Comparison of ENCODE assay signal across 9 cellular contexts in the genomic region with DNA sequence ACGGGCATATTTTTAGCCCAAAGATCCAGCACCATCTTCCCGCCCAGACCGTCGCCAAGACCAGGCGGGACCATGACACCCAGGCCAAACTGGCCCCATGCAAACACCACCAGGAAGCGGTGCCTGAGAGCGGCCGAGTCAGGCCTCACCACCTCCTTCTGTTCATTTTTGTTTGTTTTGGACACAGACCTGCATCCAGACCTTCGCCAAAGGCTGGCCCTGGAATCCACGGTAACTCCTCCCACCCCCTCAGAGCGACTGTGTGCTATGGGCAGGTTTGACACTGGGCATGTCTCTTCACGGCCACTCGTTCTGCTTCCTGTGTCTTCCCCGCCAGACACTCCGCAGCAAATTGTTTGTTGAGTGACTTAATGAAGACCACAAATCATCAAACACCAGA. TPM values are rescaled to one million over a fixed set of nuclear protein-coding genes. Genes with fewer than 3 reads are reported as not detected.
DNase-seq lines count a peak whose midpoint lies in the region; ATAC-seq and TF ChIP-seq lines count a peak whose summit lies in the region.
"Had no signal": no experiment of that assay in that cellular context is flagged by ENCODE, and none has a peak within 500 bp of the region (broad histone marks: within the 10 kb centered on the region; RNA-seq: fewer than 3 reads in every experiment).

No MANE protein-coding gene starts in this region.

- H3K27me3 ChIP-seq in Peyer's patch: no peaks in the 10 kb centered on the region
- H3K27me3 ChIP-seq in ovary: no peaks in the 10 kb centered on the region
- H3K27me3 ChIP-seq in effector memory CD4-positive, alpha-beta T cell (replicated peaks; ENCODE audit: control insufficient read depth, insufficient read depth, low read length, poor library complexity, severe bottlenecking): no peaks in the 10 kb centered on the region

- TF ChIP-seq EP300 in ovary (IDR thresholded peaks at IDR 0.05): no peak

- DNase-seq in Caki2 (ENCODE audit: low read depth): peak; percentile 88
- no peak for DNase-seq in Peyer's patch
- DNase-seq in fibroblast of the aortic adventitia (ENCODE audit: low read depth): peak; percentile 75
- DNase-seq in ovary: peak in 2 of 5 donors; percentile 61 to 65
- DNase-seq in stimulated activated CD8-positive, alpha-beta memory T cell treated with anti-CD3 and anti-CD28 coated beads, Interleukin-4, amount 100 ng/mL, for 48 hours: no peak
- no peak for DNase-seq in effector memory CD4-positive, alpha-beta T cell
- DNase-seq: activated CD4-positive, alpha-beta T cell treated with anti-CD3 and anti-CD28 coated beads, Interleukin-2, amount 10 ng/mL, durations not matched to agents 7 days and 5 days had no signal

- H3K27ac ChIP-seq in Peyer's patch (peak overlapping the region; percentile 62 to 97 (median 87)), ovary (peak overlapping the region; percentile 72 to 99)
- no peak overlapping the region for H3K27ac ChIP-seq in effector memory CD4-positive, alpha-beta T cell (ENCODE audit: insufficient read depth, low read length, poor library complexity, severe bottlenecking)

- H3K9me3 ChIP-seq in Peyer's patch (no peaks in the 10 kb centered on the region), ovary (no peaks in the 10 kb centered on the region)
- no peaks in the 10 kb centered on the region for H3K9me3 ChIP-seq in effector memory CD4-positive, alpha-beta T cell (ENCODE audit: control insufficient read depth, low read length)

- H3K4me3 ChIP-seq in Peyer's patch: no peak overlapping the region
- no peak overlapping the region for H3K4me3 ChIP-seq in fibroblast of the aortic adventitia (ENCODE audit: low read depth, low read length)
- no peak overlapping the region for H3K4me3 ChIP-seq in ovary
- no peak overlapping the region for H3K4me3 ChIP-seq in effector memory CD4-positive, alpha-beta T cell (ENCODE audit: insufficient read depth, low read depth, low read length, poor library complexity, severe bottlenecking)

- no peak for TF ChIP-seq POLR2A in Peyer's patch (IDR thresholded peaks at IDR 0.05)
- TF ChIP-seq POLR2A in ovary (IDR thresholded peaks at IDR 0.05): no peak

- H3K4me1 ChIP-seq in Peyer's patch (peaks cover 0 to 57% (median 13%) of the 10 kb centered on the region in 4 donors), ovary (ENCODE audit: insufficient read depth) (peaks cover 32% of the 10 kb centered on the region)
- H3K4me1 ChIP-seq in effector memory CD4-positive, alpha-beta T cell (ENCODE audit: control insufficient read depth, insufficient read depth, low read length, poor library complexity, severe bottlenecking): no peaks in the 10 kb centered on the region

- 27 to 32% (median 31%) methylated on average over 15 of the region's 15 CpGs for WGBS in ovary, 3 donors

- H3K36me3 ChIP-seq in Peyer's patch: no peaks in the 10 kb centered on the region
- no peaks in the 10 kb centered on the region for H3K36me3 ChIP-seq in ovary
- no peaks in the 10 kb centered on the region for H3K36me3 ChIP-seq in effector memory CD4-positive, alpha-beta T cell (ENCODE audit: control insufficient read depth, insufficient read depth, low read length)

- in situ Hi-C loops in Caki2 (cut with HindIII; ENCODE audit: low pct_unique_long_range_greater_than_20kb, low sequenced_read_pairs): no loop called here

- ATAC-seq in HG02642 (IDR thresholded peaks at IDR 0.05; ENCODE audit: poor library complexity, unreplicated experiment): no peak
- no peak for ATAC-seq in HG02885 (IDR thresholded peaks at IDR 0.05; ENCODE audit: poor library complexity, unreplicated experiment)

- intact Hi-C loops in ovary (cut with DNase I): no loop called here

- TF ChIP-seq CTCF in Peyer's patch (IDR thresholded peaks at IDR 0.05): no peak
- no peak for TF ChIP-seq CTCF in fibroblast of the aortic adventitia (IDR thresholded peaks at IDR 0.05; ENCODE audit: insufficient read depth, low read length)
- TF ChIP-seq CTCF in ovary (IDR thresholded peaks at IDR 0.05): no peak

RNA-seq across cellular contexts. Expression of a gene that starts 47.2 kb away (rescaled TPM):
- total RNA-seq in Caki2 (2014; rRNA removed; shearing (Covaris generic); ENCODE audit: low replicate concordance): 2.7 and 12.9 TPM in 2 replicates
- total RNA-seq in Peyer's patch (100 to 1,000 TPM; 105 to 330 (median 148) TPM), fibroblast of the aortic adventitia (ENCODE audit: low replicate concordance) (58.5 and 63.5 TPM in 2 replicates), ovary (100 to 1,000 TPM in 6 of 7 donors, 10 to 100 TPM in 1; 89.5 to 376 (median 270) TPM)
- polyA plus RNA-seq in ovary: 100 to 1,000 TPM in 1 of 2 donors, 10 to 100 TPM in 1; 18.2 to 107 TPM

Comparison
In these comparisons a context has a peak if more than half of its experiments do, and no peak if none do; other contexts are left out.
1. DNase-seq: peak in Caki2 (single experiment) and fibroblast of the aortic adventitia (single experiment); none in Peyer's patch (0 of 3), stimulated activated CD8-positive, alpha-beta memory T cell treated with anti-CD3 and anti-CD28 coated beads, Interleukin-4, amount 100 ng/mL, for 48 hours (single experiment) and effector memory CD4-positive, alpha-beta T cell (0 of 3).